In genomic region chr1:185315364-185316108, GRCh38 we compare ENCODE assay signal across 9 cellular contexts. TPM values are rescaled to one million over a fixed set of nuclear protein-coding genes. Genes with fewer than 3 reads are reported as not detected.
DNase-seq lines count a peak whose midpoint lies in the region; ATAC-seq, FAIRE-seq and TF ChIP-seq lines count a peak whose summit lies in the region.
"Had no signal": no experiment of that assay in that cellular context is flagged by ENCODE, and none has a peak within 500 bp of the region (broad histone marks: within the 10 kb centered on the region; RNA-seq: fewer than 3 reads in every experiment).

No MANE protein-coding gene starts in this region.

- TF ChIP-seq EP300 in K562 (IDR thresholded peaks at IDR 0.05; ENCODE audit: low read length): no peak

- peak overlapping the region; percentile 89 to 99 for H3K9ac ChIP-seq in K562 (ENCODE audit: insufficient read depth in 1 of 2, low read depth in 2 of 2, low read length in 2 of 2)

- peak overlapping the region; percentile 91 for H3K27ac ChIP-seq in K562 (ENCODE audit: extremely low read depth, low read depth, low read length)
- H3K27ac ChIP-seq in uterus: peak overlapping the region; percentile 92 to 95

- no peak overlapping the region for H2AFZ ChIP-seq in K562 (ENCODE audit: low read depth, low read length)

- no peak for TF ChIP-seq POLR2A in K562 (conservative IDR thresholded peaks at IDR 0.05)
- no peak for TF ChIP-seq POLR2A in uterus (IDR thresholded peaks at IDR 0.05)

- peaks cover 29% of the 10 kb centered on the region for H4K20me1 ChIP-seq in K562 (replicated peaks; ENCODE audit: control insufficient read depth, insufficient read depth, low read length)

- H3K4me1 Mint-ChIP-seq in activated CD4-positive, alpha-beta T cell treated with anti-CD3 and anti-CD28 coated beads for 36 hours: peaks cover 46% of the 10 kb centered on the region

- peak overlapping the region; percentile 77 for H3K4me3 ChIP-seq in K562
- peak overlapping the region; percentile 68 to 75 for H3K4me3 ChIP-seq in uterus

- ATAC-seq in activated CD4-positive, alpha-beta T cell treated with anti-CD3 and anti-CD28 coated beads for 36 hours: no peak
- peak; percentile 6 for ATAC-seq in K562

- H3K27ac Mint-ChIP-seq in activated CD4-positive, alpha-beta T cell treated with anti-CD3 and anti-CD28 coated beads for 36 hours: peak overlapping the region; percentile 99

- peaks cover 75% of the 10 kb centered on the region for H3K79me2 ChIP-seq in K562 (ENCODE audit: control insufficient read depth, insufficient read depth, low read length)

- 3% methylated on average over 8 of the region's 8 CpGs for WGBS in K562 (ENCODE audit: insufficient coverage, low coverage, missing lambda C conversion rate)

- peak overlapping the region; percentile 94 for H3K4me2 ChIP-seq in K562 (ENCODE audit: insufficient read depth, low read length)

- no peaks in the 10 kb centered on the region for H3K9me3 Mint-ChIP-seq in activated CD4-positive, alpha-beta T cell treated with anti-CD3 and anti-CD28 coated beads for 36 hours (ENCODE audit: low read depth)

- no peaks in the 10 kb centered on the region for H3K9me1 ChIP-seq in K562 (ENCODE audit: control insufficient read depth, insufficient read depth, low read length)

- H3K27me3 ChIP-seq in K562 (ENCODE audit: control insufficient read depth in 2 of 2, insufficient read depth in 2 of 2, low read length in 2 of 2): no peaks in the 10 kb centered on the region
- H3K27me3 ChIP-seq in uterus: no peaks in the 10 kb centered on the region

- no peaks in the 10 kb centered on the region for H3K27me3 Mint-ChIP-seq in activated CD4-positive, alpha-beta T cell treated with anti-CD3 and anti-CD28 coated beads for 36 hours

- peak overlapping the region; percentile 84 for H3K4me3 Mint-ChIP-seq in activated CD4-positive, alpha-beta T cell treated with anti-CD3 and anti-CD28 coated beads for 36 hours

- peaks cover 37% of the 10 kb centered on the region for H3K36me3 Mint-ChIP-seq in activated CD4-positive, alpha-beta T cell treated with anti-CD3 and anti-CD28 coated beads for 36 hours (ENCODE audit: low read depth)

- H3K36me3 ChIP-seq in K562 (ENCODE audit: control insufficient read depth, insufficient read depth, low read length) (peaks cover 26% of the 10 kb centered on the region), uterus (no peaks in the 10 kb centered on the region)

- DNase-seq in activated CD4-positive, alpha-beta T cell treated with anti-CD3 and anti-CD28 coated beads for 36 hours: peak; percentile 18
- no peak for DNase-seq in activated CD4-positive, alpha-beta T cell treated with anti-CD3 and anti-CD28 coated beads for 48 hours
- DNase-seq in NCI-H146 (lab: John Stamatoyannopoulos, UW) (peak; percentile 38), K562 (ENCODE audit: extremely low read depth in 1 of 4, low spot score in 3 of 4) (peak in 1 of 4 experiments; percentile 38), lung microvascular endothelial cell (ENCODE audit: low read depth in 2 of 2) (peak; percentile 23 to 32), uterus (no peak), iPS-NIHi11 (ENCODE audit: low spot score) (no peak), GM20000 (ENCODE audit: low spot score) (no peak)

- no TSS peak for BruUV-seq in K562 (replicated peaks; lab: Mats Ljungman, UMichigan)

- intact Hi-C loops in activated CD4-positive, alpha-beta T cell treated with anti-CD3 and anti-CD28 coated beads for 36 hours (cut with DNase I, micrococcal nuclease): loop anchor here (1.0 to 10.0 kb wide), 14 partner anchors 23 to 1843 kb away; partner anchors contain the start of genes ARPC5 (in 2 of the 2), ODR4 (in 2 of the 2), TPR (in 2 of the 2) and EDEM3 (in 1 of the 2)
- intact Hi-C loops in K562 (cut with micrococcal nuclease) (loop anchor here (2.0 to 10.0 kb wide), 9 partner anchors 31 to 799 kb away; partner anchors contain the start of genes EDEM3 and RNF2), uterus (cut with DNase I; ENCODE audit: low total_unique reads) (no loop called here)

- in situ Hi-C loops in K562 (cut with MboI): no loop called here

- POLR2A ChIA-PET in activated CD4-positive, alpha-beta T cell treated with anti-CD3 and anti-CD28 coated beads for 36 hours (lab: Charles Lee): interaction anchor here (0.6 kb wide), 1 partner anchor 15 kb away, joined by 6 read pairs; no protein-coding TSS in a partner anchor
- POLR2A ChIA-PET in K562 (lab: Yijun Ruan, JAX): interaction anchor here (0.6 to 3.6 kb wide), 12 partner anchors 10 to 281 kb away, joined by 3 to 30 read pairs (median 4); no protein-coding TSS in a partner anchor

- H3K9me3 ChIP-seq in K562 (replicated peaks; ENCODE audit: control insufficient read depth, insufficient read depth, low read depth, low read length) (no peaks in the 10 kb centered on the region), uterus (no peaks in the 10 kb centered on the region)

- no peak for TF ChIP-seq RAD21 in K562 (CRISPR knock-in tag; conservative IDR thresholded peaks at IDR 0.05 in 1 of 2, IDR thresholded peaks at IDR 0.05 in 1 of 2)

- no peak for TF ChIP-seq CTCF in K562 (IDR thresholded peaks at IDR 0.05 in 2 of 3, conservative IDR thresholded peaks at IDR 0.05 in 1 of 3; ENCODE audit: insufficient read depth in 2 of 3, low read depth in 1 of 3, low read length in 3 of 3)
- TF ChIP-seq CTCF in uterus (IDR thresholded peaks at IDR 0.05): no peak
- no peak for TF ChIP-seq CTCF in GM20000 (IDR thresholded peaks at IDR 0.05; ENCODE audit: extremely low read depth, missing control alignments)

- FAIRE-seq in K562 (lab: Jason Lieb, UNC): no peak
- FAIRE-seq: colon had no signal

- CTCF ChIA-PET in activated CD4-positive, alpha-beta T cell treated with anti-CD3 and anti-CD28 coated beads for 36 hours (lab: Charles Lee): interaction anchor here (1.0 kb wide), 2 partner anchors 156 to 355 kb away, joined by 3 read pairs; no protein-coding TSS in a partner anchor
- CTCF ChIA-PET in K562 (lab: Yijun Ruan, JAX; ENCODE audit: low intra/inter-chr PET ratio): no interaction called here

- H3K4me1 ChIP-seq in K562 (replicated peaks in 1 of 2; ENCODE audit: control insufficient read depth in 2 of 2, insufficient read depth in 2 of 2, low read length in 2 of 2) (peaks cover 20 to 43% of the 10 kb centered on the region in 2 experiments), uterus (peaks cover 10 to 14% of the 10 kb centered on the region in 2 donors)

TF ChIP-seq in K562, 482 proteins besides CTCF, POLR2A, EP300 and RAD21 (continues in another document):
- no peak for TF ChIP-seq ATF3 (IDR thresholded peaks at IDR 0.05)
- TF ChIP-seq ATF3 (CRISPR knock-in tag; conservative IDR thresholded peaks at IDR 0.05): 0 out of 2 replicates have a peak, but pooled peaks have one; percentile 14
- no peak for TF ChIP-seq ZNF639 (CRISPR knock-in tag; conservative IDR thresholded peaks at IDR 0.05 in 1 of 2, IDR thresholded peaks at IDR 0.05 in 1 of 2)
- 0 out of 2 replicates have a peak, but pooled peaks have one; percentile 28 for TF ChIP-seq ARID1B (IDR thresholded peaks at IDR 0.05)
- peak; percentile 45 for TF ChIP-seq CHD1 (IDR thresholded peaks at IDR 0.05; ENCODE audit: low read length)
- no peak for TF ChIP-seq SAFB2 (IDR thresholded peaks at IDR 0.05; ENCODE audit: borderline replicate concordance, low read depth, low read length, severe bottlenecking)

RNA-seq across cellular contexts. Expression of gene IVNS1ABP, which starts 1.5 kb away (rescaled TPM):
- total RNA-seq in activated CD4-positive, alpha-beta T cell treated with anti-CD3 and anti-CD28 coated beads for 36 hours: 100 to 1,000 TPM; 116 to 129 TPM
- 173 and 433 TPM in 2 replicates for total RNA-seq in K562 (2011; cell fraction: chromatin; rRNA removed; ENCODE audit: low replicate concordance)
- 69.9 and 88.0 TPM in 2 replicates for total RNA-seq in K562 (2011; cell fraction: nucleolus; rRNA removed)
- 156 and 175 TPM in 2 replicates for total RNA-seq in K562 (2011; cell fraction: nucleoplasm; rRNA removed)
- total RNA-seq in K562 (2014; rRNA removed) (50.1 and 55.0 TPM in 2 replicates), K562 (2014; rRNA removed; fragmentation: Illumina TruSeq; extraction: Trizol) (98.4 and 106 TPM in 2 replicates), K562 (2015; rRNA removed; fragmentation: Illumina TruSeq; extraction: Trizol) (77.7 and 79.5 TPM in 2 replicates), K562 (2021) (83.1 and 83.2 TPM in 2 replicates), lung microvascular endothelial cell (36.8 and 49.8 TPM in 2 replicates), uterus (100 to 1,000 TPM in 1 of 4 donors, 10 to 100 TPM in 3; 28.8 to 113 (median 39.4) TPM)
- polyA plus RNA-seq in K562 (2011; rRNA removed) (126 and 128 TPM in 2 replicates), K562 (2014; fragmentation: Illumina TruSeq; extraction: Trizol) (62.7 and 68.0 TPM in 2 replicates), K562 (2014; fragmentation: Nextera tagmentation; extraction: Ambion mirVana) (10 to 100 TPM; 30.6 to 77.7 TPM), K562 (2014; rRNA removed) (57.4 and 61.2 TPM in 2 replicates)
- polyA plus RNA-seq in K562 (2011; cell fraction: cytosol; rRNA removed): 19.6 and 49.4 TPM in 2 replicates
- polyA plus RNA-seq in K562 (2011; cell fraction: nucleus; rRNA removed): 310 and 362 TPM in 2 replicates
- 30.0 and 50.2 TPM in 2 replicates for polyA plus RNA-seq in K562 (2012)
- polyA minus RNA-seq in K562 (2011; rRNA and poly(A)+ RNA removed): 163 and 190 TPM in 2 replicates
- polyA minus RNA-seq in K562 (2011; cell fraction: cytosol; rRNA and poly(A)+ RNA removed): 32.6 and 42.3 TPM in 2 replicates
- 289 and 483 TPM in 2 replicates for polyA minus RNA-seq in K562 (2011; cell fraction: nucleus; rRNA and poly(A)+ RNA removed)

Comparison
In these comparisons a context has a peak if more than half of its experiments do, and no peak if none do; other contexts are left out.
1. DNase-seq: peak in activated CD4-positive, alpha-beta T cell treated with anti-CD3 and anti-CD28 coated beads for 36 hours (single experiment), NCI-H146 (single experiment) and lung microvascular endothelial cell (2 of 2); none in activated CD4-positive, alpha-beta T cell treated with anti-CD3 and anti-CD28 coated beads for 48 hours (single experiment), uterus (0 of 2), iPS-NIHi11 (single experiment) and GM20000 (single experiment).